Comparison of ENCODE assay signal across 9 cellular contexts in genomic region chr3:183122257-183122932, GRCh38. TPM values are rescaled to one million over a fixed set of nuclear protein-coding genes. Genes with fewer than 3 reads are reported as not detected.
A peak's percentile ranks its signal among the peaks of the same experiment; 100 is the strongest.
DNase-seq lines count a peak whose midpoint lies in the region; ATAC-seq and TF ChIP-seq lines count a peak whose summit lies in the region.
"Had no signal": no experiment of that assay in that cellular context is flagged by ENCODE, and none has a peak within 500 bp of the region (broad histone marks: within the 10 kb centered on the region; RNA-seq: fewer than 3 reads in every experiment).

No MANE protein-coding gene starts in this region.

- peak; percentile 95 for TF ChIP-seq CTCF in HFFc6 (IDR thresholded peaks at IDR 0.05)
- peak; percentile 83 for TF ChIP-seq CTCF in lung (IDR thresholded peaks at IDR 0.05; ENCODE audit: control extremely low read depth, extremely low read depth)

- DNase-seq in DMS79 (lab: John Stamatoyannopoulos, UW) (peak; percentile 38), HFFc6 (peak; percentile 45), NCI-H774 (lab: John Stamatoyannopoulos, UW) (peak; percentile 65), cerebellum (ENCODE audit: low spot score) (peak; percentile 68), lung (ENCODE audit: low spot score) (no peak)

- peaks cover 17% of the 10 kb centered on the region for H3K27me3 Mint-ChIP-seq in HFFc6 (ENCODE audit: insufficient read depth)

- H3K4me1 Mint-ChIP-seq in HFFc6 (ENCODE audit: low read depth) = peaks cover 23% of the 10 kb centered on the region
- H3K4me1 Mint-ChIP-seq: T-cell had no signal

- no peak overlapping the region for H3K4me3 ChIP-seq in lung

- no peaks in the 10 kb centered on the region for H3K9me3 ChIP-seq in lung (ENCODE audit: control insufficient read depth in 2 of 2, insufficient read depth in 1 of 2, low read length in 1 of 2)

- H3K4me3 Mint-ChIP-seq in HFFc6 = no peak overlapping the region
- H3K4me3 Mint-ChIP-seq: T-cell had no signal

- ATAC-seq in lung (ENCODE audit: insufficient read depth, low FRiP score) (no peak), HG02938 (IDR thresholded peaks at IDR 0.05; ENCODE audit: unreplicated experiment) (no peak), GM19328 (IDR thresholded peaks at IDR 0.05; ENCODE audit: unreplicated experiment) (no peak), HG03521 (IDR thresholded peaks at IDR 0.05; ENCODE audit: unreplicated experiment) (no peak)

- H3K27ac Mint-ChIP-seq in HFFc6 = no peak overlapping the region
- H3K27ac Mint-ChIP-seq: T-cell had no signal

- 37 to 42% methylated on average over 2 of the region's 2 CpGs for WGBS in lung, 2 donors

- H3K4me1 ChIP-seq in lung (ENCODE audit: control insufficient read depth in 2 of 2, insufficient read depth in 2 of 2, low read length in 2 of 2) = no peaks in the 10 kb centered on the region

- no peaks in the 10 kb centered on the region for H3K9me3 Mint-ChIP-seq in HFFc6
- H3K9me3 Mint-ChIP-seq: T-cell had no signal

- peak overlapping the region in 1 of 2 donors; percentile 14 for H3K27ac ChIP-seq in lung (ENCODE audit: low read depth in 1 of 2, low read length in 1 of 2)

- H3K36me3 ChIP-seq in lung (ENCODE audit: control insufficient read depth in 2 of 2, insufficient read depth in 2 of 2, low read length in 2 of 2) = no peaks in the 10 kb centered on the region

- no peaks in the 10 kb centered on the region for H3K36me3 Mint-ChIP-seq in HFFc6 (ENCODE audit: low read depth)
- H3K36me3 Mint-ChIP-seq: T-cell had no signal

- H3K27me3 ChIP-seq in lung (ENCODE audit: control insufficient read depth, insufficient read depth) = no peaks in the 10 kb centered on the region

RNA-seq across cellular contexts. Expression of gene MCCC1, which starts 23.1 kb away (rescaled TPM):
- 10 to 100 TPM; 15.1 to 21.2 (median 16.1) TPM for total RNA-seq in HFFc6 (2021; fragmentation: NEBNext Ultra II Directional; extraction: Animal tissue kit (Norgen Biotek cat#: 25700))
- total RNA-seq in cerebellum (27.0 TPM), lung (10 to 100 TPM; 62.3 to 65.0 TPM)
- 100 to 1,000 TPM in 1 of 2 donors, 10 to 100 TPM in 1; 21.7 to 126 TPM for polyA plus RNA-seq in lung

RNA-seq across cellular contexts. Expression of gene LAMP3, which starts 40.1 kb away (rescaled TPM):
- total RNA-seq in HFFc6 (2021; fragmentation: NEBNext Ultra II Directional; extraction: Animal tissue kit (Norgen Biotek cat#: 25700)) = under 1 TPM in 1 of 6 experiments, not detected in 5; 0.06 TPM
- total RNA-seq in cerebellum (0.18 TPM), lung (100 to 1,000 TPM; 220 to 243 TPM)
- 100 to 1,000 TPM; 162 to 257 TPM for polyA plus RNA-seq in lung

Comparison
In these comparisons a context has a peak if more than half of its experiments do, and no peak if none do; other contexts are left out.
1. RNA of gene LAMP3, which starts 40.1 kb away (total RNA-seq): 220 to 243 TPM in lung; 0.18 TPM in cerebellum (single experiment) and 0.06 TPM in HFFc6; every median in the first group is over 100 times any median in the second.